Comparison of ENCODE assay signal across 1 cellular context in the genomic region with DNA sequence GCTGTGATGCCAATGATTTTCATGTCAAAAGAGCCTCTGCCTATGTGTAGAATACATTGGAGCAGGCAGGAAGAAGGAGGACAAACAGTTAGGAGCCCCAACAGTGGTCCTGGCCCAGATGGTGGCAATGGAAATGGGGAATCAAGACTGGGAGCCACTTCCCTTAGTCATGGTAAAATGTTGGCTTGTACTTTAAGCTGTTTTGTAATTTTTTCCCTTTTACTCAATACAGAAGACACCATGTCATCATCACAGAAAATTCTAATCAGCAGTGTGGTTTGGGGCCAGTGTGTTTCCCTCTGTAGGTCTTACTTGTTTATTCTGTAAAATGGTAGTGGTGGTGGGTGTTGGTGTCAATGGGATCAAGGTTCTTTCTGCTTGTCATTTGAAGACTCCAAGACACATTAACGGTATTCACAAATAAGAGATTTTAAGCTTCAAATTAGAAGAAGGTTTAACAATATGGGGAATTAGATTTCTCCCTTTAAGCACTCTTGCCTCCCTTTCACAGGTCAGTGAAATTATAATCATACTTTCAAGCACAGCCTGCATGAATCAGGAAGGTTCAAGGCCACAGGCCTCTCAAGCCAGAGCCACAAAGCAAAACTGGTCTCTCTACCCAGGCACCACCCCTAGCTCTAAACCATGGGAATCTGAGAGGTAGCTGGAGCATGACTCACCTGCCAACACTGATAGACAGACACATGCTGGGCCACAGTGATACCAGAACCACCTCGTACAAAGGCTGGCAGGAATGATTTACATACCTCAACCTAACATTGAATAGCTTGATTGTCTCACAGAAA.
TF ChIP-seq lines count a peak whose summit lies in the region.

No MANE protein-coding gene starts in this region.

TF ChIP-seq in K562, 482 proteins besides CTCF, POLR2A, EP300 and RAD21 (continued from another document and continues in another):
- no peak for TF ChIP-seq ZHX1 (conservative IDR thresholded peaks at IDR 0.05; ENCODE audit: low read length)
- TF ChIP-seq TAL1 (IDR thresholded peaks at IDR 0.05), result peak; percentile 93
- TF ChIP-seq, protein P1, sequence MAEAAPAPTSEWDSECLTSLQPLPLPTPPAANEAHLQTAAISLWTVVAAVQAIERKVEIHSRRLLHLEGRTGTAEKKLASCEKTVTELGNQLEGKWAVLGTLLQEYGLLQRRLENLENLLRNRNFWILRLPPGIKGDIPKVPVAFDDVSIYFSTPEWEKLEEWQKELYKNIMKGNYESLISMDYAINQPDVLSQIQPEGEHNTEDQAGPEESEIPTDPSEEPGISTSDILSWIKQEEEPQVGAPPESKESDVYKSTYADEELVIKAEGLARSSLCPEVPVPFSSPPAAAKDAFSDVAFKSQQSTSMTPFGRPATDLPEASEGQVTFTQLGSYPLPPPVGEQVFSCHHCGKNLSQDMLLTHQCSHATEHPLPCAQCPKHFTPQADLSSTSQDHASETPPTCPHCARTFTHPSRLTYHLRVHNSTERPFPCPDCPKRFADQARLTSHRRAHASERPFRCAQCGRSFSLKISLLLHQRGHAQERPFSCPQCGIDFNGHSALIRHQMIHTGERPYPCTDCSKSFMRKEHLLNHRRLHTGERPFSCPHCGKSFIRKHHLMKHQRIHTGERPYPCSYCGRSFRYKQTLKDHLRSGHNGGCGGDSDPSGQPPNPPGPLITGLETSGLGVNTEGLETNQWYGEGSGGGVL (CRISPR knock-in tag; IDR thresholded peaks at IDR 0.05), result no peak
- TF ChIP-seq RFX1 (IDR thresholded peaks at IDR 0.05), result no peak
- no peak for TF ChIP-seq ZBTB17 (CRISPR knock-in tag; IDR thresholded peaks at IDR 0.05)
- no peak for TF ChIP-seq SMAD4 (CRISPR knock-in tag; conservative IDR thresholded peaks at IDR 0.05)
- TF ChIP-seq, protein P2, sequence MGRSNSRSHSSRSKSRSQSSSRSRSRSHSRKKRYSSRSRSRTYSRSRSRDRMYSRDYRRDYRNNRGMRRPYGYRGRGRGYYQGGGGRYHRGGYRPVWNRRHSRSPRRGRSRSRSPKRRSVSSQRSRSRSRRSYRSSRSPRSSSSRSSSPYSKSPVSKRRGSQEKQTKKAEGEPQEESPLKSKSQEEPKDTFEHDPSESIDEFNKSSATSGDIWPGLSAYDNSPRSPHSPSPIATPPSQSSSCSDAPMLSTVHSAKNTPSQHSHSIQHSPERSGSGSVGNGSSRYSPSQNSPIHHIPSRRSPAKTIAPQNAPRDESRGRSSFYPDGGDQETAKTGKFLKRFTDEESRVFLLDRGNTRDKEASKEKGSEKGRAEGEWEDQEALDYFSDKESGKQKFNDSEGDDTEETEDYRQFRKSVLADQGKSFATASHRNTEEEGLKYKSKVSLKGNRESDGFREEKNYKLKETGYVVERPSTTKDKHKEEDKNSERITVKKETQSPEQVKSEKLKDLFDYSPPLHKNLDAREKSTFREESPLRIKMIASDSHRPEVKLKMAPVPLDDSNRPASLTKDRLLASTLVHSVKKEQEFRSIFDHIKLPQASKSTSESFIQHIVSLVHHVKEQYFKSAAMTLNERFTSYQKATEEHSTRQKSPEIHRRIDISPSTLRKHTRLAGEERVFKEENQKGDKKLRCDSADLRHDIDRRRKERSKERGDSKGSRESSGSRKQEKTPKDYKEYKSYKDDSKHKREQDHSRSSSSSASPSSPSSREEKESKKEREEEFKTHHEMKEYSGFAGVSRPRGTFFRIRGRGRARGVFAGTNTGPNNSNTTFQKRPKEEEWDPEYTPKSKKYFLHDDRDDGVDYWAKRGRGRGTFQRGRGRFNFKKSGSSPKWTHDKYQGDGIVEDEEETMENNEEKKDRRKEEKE (IDR thresholded peaks at IDR 0.05; ENCODE audit: borderline replicate concordance in 1 of 2, control insufficient read depth in 1 of 2, low read depth in 2 of 2, low read length in 1 of 2), result peak in 1 of 2 experiments; percentile 71; a peak in 1 of 4 replicates
- TF ChIP-seq SRSF1 (IDR thresholded peaks at IDR 0.05; ENCODE audit: low read depth, low read length), result no peak
- no peak for TF ChIP-seq BDP1 (IDR thresholded peaks at IDR 0.05; ENCODE audit: insufficient read depth, insufficient read length)
- TF ChIP-seq HES1 (IDR thresholded peaks at IDR 0.05; ENCODE audit: low read depth), result no peak
- TF ChIP-seq PTTG1 (tag; IDR thresholded peaks at IDR 0.05; ENCODE audit: low read depth), result no peak
- no peak for TF ChIP-seq CREB5 (CRISPR knock-in tag; IDR thresholded peaks at IDR 0.05)
- TF ChIP-seq ZNF431 (CRISPR knock-in tag; IDR thresholded peaks at IDR 0.05), result no peak
- no peak for TF ChIP-seq SREBF1 (IDR thresholded peaks at IDR 0.05; ENCODE audit: borderline replicate concordance, low read depth, low read length)
- no peak for TF ChIP-seq MEF2D (tag; conservative IDR thresholded peaks at IDR 0.05; ENCODE audit: low read depth)
- no peak for TF ChIP-seq ETS2 (tag; IDR thresholded peaks at IDR 0.05; ENCODE audit: borderline replicate concordance, poor library complexity, severe bottlenecking)
- TF ChIP-seq HDGF (IDR thresholded peaks at IDR 0.05), result no peak
- TF ChIP-seq ZNF263 (CRISPR knock-in tag; IDR thresholded peaks at IDR 0.05; ENCODE audit: borderline replicate concordance), result no peak
- TF ChIP-seq PHB (CRISPR knock-in tag; IDR thresholded peaks at IDR 0.05), result no peak
- no peak for TF ChIP-seq YBX1 (IDR thresholded peaks at IDR 0.05)
- TF ChIP-seq GABPA (tag; conservative IDR thresholded peaks at IDR 0.05; ENCODE audit: low read depth), result no peak
- TF ChIP-seq CSDE1 (IDR thresholded peaks at IDR 0.05), result no peak
- TF ChIP-seq, protein P3, sequence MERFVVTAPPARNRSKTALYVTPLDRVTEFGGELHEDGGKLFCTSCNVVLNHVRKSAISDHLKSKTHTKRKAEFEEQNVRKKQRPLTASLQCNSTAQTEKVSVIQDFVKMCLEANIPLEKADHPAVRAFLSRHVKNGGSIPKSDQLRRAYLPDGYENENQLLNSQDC (CRISPR knock-in tag; IDR thresholded peaks at IDR 0.05), result no peak
- peak; percentile 94 for TF ChIP-seq MEIS2 (IDR thresholded peaks at IDR 0.05; ENCODE audit: partially characterized antibody)
- TF ChIP-seq MIER1 (IDR thresholded peaks at IDR 0.05; ENCODE audit: low read depth), result no peak
- no peak for TF ChIP-seq ZNF121 (CRISPR knock-in tag; conservative IDR thresholded peaks at IDR 0.05)
- TF ChIP-seq, protein P4, sequence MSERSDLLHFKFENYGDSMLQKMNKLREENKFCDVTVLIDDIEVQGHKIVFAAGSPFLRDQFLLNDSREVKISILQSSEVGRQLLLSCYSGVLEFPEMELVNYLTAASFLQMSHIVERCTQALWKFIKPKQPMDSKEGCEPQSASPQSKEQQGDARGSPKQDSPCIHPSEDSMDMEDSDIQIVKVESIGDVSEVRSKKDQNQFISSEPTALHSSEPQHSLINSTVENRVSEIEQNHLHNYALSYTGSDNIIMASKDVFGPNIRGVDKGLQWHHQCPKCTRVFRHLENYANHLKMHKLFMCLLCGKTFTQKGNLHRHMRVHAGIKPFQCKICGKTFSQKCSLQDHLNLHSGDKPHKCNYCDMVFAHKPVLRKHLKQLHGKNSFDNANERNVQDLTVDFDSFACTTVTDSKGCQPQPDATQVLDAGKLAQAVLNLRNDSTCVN (CRISPR knock-in tag; IDR thresholded peaks at IDR 0.05), result no peak
- TF ChIP-seq CCAR2 (IDR thresholded peaks at IDR 0.05; ENCODE audit: low read depth, low read length), result no peak
- TF ChIP-seq LEF1 (IDR thresholded peaks at IDR 0.05), result no peak; the same call in 1 of the 2 replicates
- TF ChIP-seq ZNF347 (CRISPR knock-in tag; IDR thresholded peaks at IDR 0.05; ENCODE audit: low read depth), result no peak
- TF ChIP-seq NFXL1 (CRISPR knock-in tag; IDR thresholded peaks at IDR 0.05), result no peak
- no peak for TF ChIP-seq GABPB2 (CRISPR knock-in tag; conservative IDR thresholded peaks at IDR 0.05)
- TF ChIP-seq NRF1 (conservative IDR thresholded peaks at IDR 0.05 in 1 of 2, IDR thresholded peaks at IDR 0.05 in 1 of 2), result 0 out of 4 replicates have a peak, but pooled peaks of 1 of the 2 experiments have one; percentile 18
- TF ChIP-seq, protein P5, sequence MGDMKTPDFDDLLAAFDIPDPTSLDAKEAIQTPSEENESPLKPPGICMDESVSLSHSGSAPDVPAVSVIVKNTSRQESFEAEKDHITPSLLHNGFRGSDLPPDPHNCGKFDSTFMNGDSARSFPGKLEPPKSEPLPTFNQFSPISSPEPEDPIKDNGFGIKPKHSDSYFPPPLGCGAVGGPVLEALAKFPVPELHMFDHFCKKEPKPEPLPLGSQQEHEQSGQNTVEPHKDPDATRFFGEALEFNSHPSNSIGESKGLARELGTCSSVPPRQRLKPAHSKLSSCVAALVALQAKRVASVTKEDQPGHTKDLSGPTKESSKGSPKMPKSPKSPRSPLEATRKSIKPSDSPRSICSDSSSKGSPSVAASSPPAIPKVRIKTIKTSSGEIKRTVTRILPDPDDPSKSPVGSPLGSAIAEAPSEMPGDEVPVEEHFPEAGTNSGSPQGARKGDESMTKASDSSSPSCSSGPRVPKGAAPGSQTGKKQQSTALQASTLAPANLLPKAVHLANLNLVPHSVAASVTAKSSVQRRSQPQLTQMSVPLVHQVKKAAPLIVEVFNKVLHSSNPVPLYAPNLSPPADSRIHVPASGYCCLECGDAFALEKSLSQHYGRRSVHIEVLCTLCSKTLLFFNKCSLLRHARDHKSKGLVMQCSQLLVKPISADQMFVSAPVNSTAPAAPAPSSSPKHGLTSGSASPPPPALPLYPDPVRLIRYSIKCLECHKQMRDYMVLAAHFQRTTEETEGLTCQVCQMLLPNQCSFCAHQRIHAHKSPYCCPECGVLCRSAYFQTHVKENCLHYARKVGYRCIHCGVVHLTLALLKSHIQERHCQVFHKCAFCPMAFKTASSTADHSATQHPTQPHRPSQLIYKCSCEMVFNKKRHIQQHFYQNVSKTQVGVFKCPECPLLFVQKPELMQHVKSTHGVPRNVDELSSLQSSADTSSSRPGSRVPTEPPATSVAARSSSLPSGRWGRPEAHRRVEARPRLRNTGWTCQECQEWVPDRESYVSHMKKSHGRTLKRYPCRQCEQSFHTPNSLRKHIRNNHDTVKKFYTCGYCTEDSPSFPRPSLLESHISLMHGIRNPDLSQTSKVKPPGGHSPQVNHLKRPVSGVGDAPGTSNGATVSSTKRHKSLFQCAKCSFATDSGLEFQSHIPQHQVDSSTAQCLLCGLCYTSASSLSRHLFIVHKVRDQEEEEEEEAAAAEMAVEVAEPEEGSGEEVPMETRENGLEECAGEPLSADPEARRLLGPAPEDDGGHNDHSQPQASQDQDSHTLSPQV (IDR thresholded peaks at IDR 0.05), result peak; percentile 82
- TF ChIP-seq MXD1 (CRISPR knock-in tag; IDR thresholded peaks at IDR 0.05; ENCODE audit: borderline replicate concordance, poor library complexity, severe bottlenecking), result no peak
- TF ChIP-seq NFIC (IDR thresholded peaks at IDR 0.05), result no peak
- TF ChIP-seq HOMEZ (CRISPR knock-in tag; IDR thresholded peaks at IDR 0.05), result no peak
- peak; percentile 96 for TF ChIP-seq ARID1B (IDR thresholded peaks at IDR 0.05)
- no peak for TF ChIP-seq FOXK2 (conservative IDR thresholded peaks at IDR 0.05 in 1 of 2, IDR thresholded peaks at IDR 0.05 in 1 of 2; ENCODE audit: low read depth in 2 of 2)
